In genomic region chr19:680287-681028, GRCh38 we compare ENCODE assay signal across 1 cellular context.
TF ChIP-seq lines count a peak whose summit lies in the region.

No MANE protein-coding gene starts in this region.

TF ChIP-seq in K562, 482 proteins besides CTCF, POLR2A, EP300 and RAD21 (continued from another document and continues in another):
- TF ChIP-seq HBP1 (CRISPR knock-in tag; IDR thresholded peaks at IDR 0.05) = peak; percentile 90
- TF ChIP-seq JUN (IDR thresholded peaks at IDR 0.05; ENCODE audit: borderline replicate concordance, low read depth, low read length) = 0 out of 2 replicates have a peak, but pooled peaks have one; percentile 5
- no peak for TF ChIP-seq JUN (CRISPR knock-in tag; IDR thresholded peaks at IDR 0.05; ENCODE audit: borderline replicate concordance)
- no peak for TF ChIP-seq GTF2B (IDR thresholded peaks at IDR 0.05; ENCODE audit: extremely low read depth, insufficient read length)
- no peak for TF ChIP-seq SMARCA5 (IDR thresholded peaks at IDR 0.05)
- no peak for TF ChIP-seq RBM15 (IDR thresholded peaks at IDR 0.05; ENCODE audit: insufficient read depth, low read length)
- no peak for TF ChIP-seq POLR2H (tag; IDR thresholded peaks at IDR 0.05; ENCODE audit: low read depth)
- no peak for TF ChIP-seq ZNF41 (CRISPR knock-in tag; conservative IDR thresholded peaks at IDR 0.05)
- peak; percentile 86 for TF ChIP-seq RBFOX2 (IDR thresholded peaks at IDR 0.05; ENCODE audit: low read depth, low read length)
- TF ChIP-seq NR2C2 (CRISPR knock-in tag; IDR thresholded peaks at IDR 0.05) = peak; percentile 39; the same call in 1 of the 2 replicates
- peak; percentile 50; the same call in 1 of the 2 replicates for TF ChIP-seq NR2C2 (tag; IDR thresholded peaks at IDR 0.05)
- TF ChIP-seq MBD2 (IDR thresholded peaks at IDR 0.05; ENCODE audit: borderline replicate concordance, low read depth) = peak; percentile 24; the same call in 1 of the 2 replicates
- peak; percentile 60 for TF ChIP-seq TBP (optimal IDR thresholded peaks at IDR 0.05; ENCODE audit: low read depth, low read length)
- TF ChIP-seq KAT7 (CRISPR knock-in tag; IDR thresholded peaks at IDR 0.05; ENCODE audit: borderline replicate concordance) = no peak
- TF ChIP-seq ZNF318 (IDR thresholded peaks at IDR 0.05; ENCODE audit: borderline replicate concordance in 1 of 2, low read depth in 1 of 2) = no peak
- TF ChIP-seq SMARCE1 (IDR thresholded peaks at IDR 0.05) = peak; percentile 65
- TF ChIP-seq ZBTB11 (CRISPR knock-in tag; IDR thresholded peaks at IDR 0.05) = peak in 1 of 3 experiments; percentile 56; a peak in 1 of 6 replicates
- TF ChIP-seq MYNN (IDR thresholded peaks at IDR 0.05) = no peak
- TF ChIP-seq MYNN (CRISPR knock-in tag; IDR thresholded peaks at IDR 0.05) = no peak
- TF ChIP-seq ATF1 (CRISPR knock-in tag; IDR thresholded peaks at IDR 0.05) = peak; percentile 44
- 0 out of 2 replicates have a peak, but pooled peaks have one; percentile 41 for TF ChIP-seq ATF1 (tag; IDR thresholded peaks at IDR 0.05)
- TF ChIP-seq ZNF436 (CRISPR knock-in tag; IDR thresholded peaks at IDR 0.05) = 0 out of 2 replicates have a peak, but pooled peaks have one; percentile 35
- 0 out of 2 replicates have a peak, but pooled peaks have one; percentile 30 for TF ChIP-seq CREB3L1 (IDR thresholded peaks at IDR 0.05; ENCODE audit: borderline replicate concordance, low read depth)
- no peak for TF ChIP-seq TAL1 (IDR thresholded peaks at IDR 0.05)
- no peak for TF ChIP-seq ARID3A (IDR thresholded peaks at IDR 0.05; ENCODE audit: borderline replicate concordance, low read depth, low read length)
- peak in 1 of 2 experiments; percentile 96; a peak in 3 of 4 replicates for TF ChIP-seq NONO (IDR thresholded peaks at IDR 0.05; ENCODE audit: low read depth in 2 of 2, low read length in 1 of 2)
- peak in 1 of 2 experiments; percentile 48; a peak in 2 of 4 replicates for TF ChIP-seq FOXK2 (conservative IDR thresholded peaks at IDR 0.05 in 1 of 2, IDR thresholded peaks at IDR 0.05 in 1 of 2; ENCODE audit: low read depth in 2 of 2)
- TF ChIP-seq TOE1 (IDR thresholded peaks at IDR 0.05; ENCODE audit: borderline replicate concordance) = peak; percentile 88
- 0 out of 2 replicates have a peak, but pooled peaks have one; percentile 59 for TF ChIP-seq TOE1 (CRISPR knock-in tag; IDR thresholded peaks at IDR 0.05; ENCODE audit: borderline replicate concordance, low read depth)
- no peak for TF ChIP-seq CHD2 (IDR thresholded peaks at IDR 0.05; ENCODE audit: low read depth, low read length)
- TF ChIP-seq CTCFL (IDR thresholded peaks at IDR 0.05; ENCODE audit: borderline replicate concordance, insufficient read depth, low read depth, low read length, poor library complexity, severe bottlenecking) = peak; percentile 98
- peak; percentile 68 to 93 for TF ChIP-seq E2F6 (IDR thresholded peaks at IDR 0.05; ENCODE audit: borderline replicate concordance in 1 of 2, extremely low read depth in 1 of 2, insufficient read depth in 1 of 2, insufficient read length in 1 of 2, low read depth in 1 of 2, low read length in 1 of 2, poor library complexity in 1 of 2, severe bottlenecking in 1 of 2)
